ENCODE assay signal across 8 cellular contexts in genomic region chr10:103470755-103471653, GRCh38. TPM values are rescaled to one million over a fixed set of nuclear protein-coding genes. Genes with fewer than 3 reads are reported as not detected.
DNase-seq lines count a peak whose midpoint lies in the region; ATAC-seq and TF ChIP-seq lines count a peak whose summit lies in the region.

No MANE protein-coding gene starts in this region.

- DNase-seq in DND-41 (peak; percentile 84), HT1080 (ENCODE audit: low read depth) (peak; percentile 27), EL (no peak), islet precursor cell (no peak)
- peak; percentile 24 to 64 (median 29) for DNase-seq in stimulated activated CD4-positive, alpha-beta T cell treated with anti-CD3 and anti-CD28 coated beads, TNF-alpha, amount 100 ng/mL, for 24 hours (ENCODE audit: low read depth in 3 of 3)

- peaks cover 22% of the 10 kb centered on the region for H3K4me1 ChIP-seq in DND-41 (ENCODE audit: insufficient read depth, low read length)

- TF ChIP-seq CTCF in DND-41 (IDR thresholded peaks at IDR 0.05; ENCODE audit: borderline replicate concordance, extremely low read depth, low read length, poor library complexity, severe bottlenecking) = no peak

- no peaks in the 10 kb centered on the region for H4K20me1 ChIP-seq in DND-41 (ENCODE audit: insufficient read depth, low read length)

- no peaks in the 10 kb centered on the region for H3K36me3 ChIP-seq in DND-41 (ENCODE audit: insufficient read depth, low read length)

- peak overlapping the region; percentile 8 for H3K9ac ChIP-seq in DND-41 (ENCODE audit: low read depth, low read length)

- H3K27me3 ChIP-seq in DND-41 (ENCODE audit: insufficient read depth, low read length, poor library complexity) = no peaks in the 10 kb centered on the region

- no peaks in the 10 kb centered on the region for H3K9me3 ChIP-seq in DND-41 (ENCODE audit: insufficient read depth, low read length, severe bottlenecking)

- no peak overlapping the region; a peak in 1 of 4 replicates for H3K4me3 ChIP-seq in DND-41 (ENCODE audit: low read depth in 1 of 2, low read length in 2 of 2)

- no peaks in the 10 kb centered on the region for H3K79me2 ChIP-seq in DND-41 (ENCODE audit: insufficient read depth, low read length)

- peak overlapping the region; percentile 41 for H3K27ac ChIP-seq in DND-41 (ENCODE audit: low read length)

- ATAC-seq in DND-41 (ENCODE audit: insufficient read depth, low read depth) (peak; percentile 89), GM21447 (IDR thresholded peaks at IDR 0.05; ENCODE audit: unreplicated experiment) (peak; percentile 75), esophagus mucosa (peak; percentile 81)
- ATAC-seq in activated CD4-positive, CD25-positive, alpha-beta regulatory T cell treated with anti-CD3 and anti-CD28 coated beads, Interleukin-2, amount 50 U/mL, for 24 hours = peak; percentile 80 to 84

- H2AFZ ChIP-seq in DND-41 (ENCODE audit: low read depth, low read length) = peak overlapping the region; percentile 53; the same call in 1 of the 2 replicates

- peak overlapping the region; percentile 41 for H3K4me2 ChIP-seq in DND-41 (ENCODE audit: insufficient read depth, low read length)

RNA-seq across cellular contexts. Expression of gene CALHM3, which starts 8.0 kb away (rescaled TPM):
- not detected in 2 replicates for total RNA-seq in HT1080 (2014; rRNA removed; shearing (Covaris generic))
- polyA plus RNA-seq in HT1080 (2015; cell fraction: cytosol; rRNA removed) = not detected in 2 replicates
- polyA plus RNA-seq in HT1080 (2015; cell fraction: nucleus; rRNA removed) = not detected in 2 replicates
- total RNA-seq in esophagus mucosa = not detected

RNA-seq across cellular contexts. Expression of gene CALHM1, which starts 12.3 kb away (rescaled TPM):
- not detected in 2 replicates for total RNA-seq in HT1080 (2014; rRNA removed; shearing (Covaris generic))
- not detected in 2 replicates for polyA plus RNA-seq in HT1080 (2015; cell fraction: cytosol; rRNA removed)
- polyA plus RNA-seq in HT1080 (2015; cell fraction: nucleus; rRNA removed) = not detected in 2 replicates
- total RNA-seq in esophagus mucosa = 0.04 TPM

RNA-seq across cellular contexts. Expression of gene CALHM2, which starts 18.8 kb away (rescaled TPM):
- total RNA-seq in HT1080 (2014; rRNA removed; shearing (Covaris generic)) = not detected in 2 replicates
- not detected in 2 replicates for polyA plus RNA-seq in HT1080 (2015; cell fraction: cytosol; rRNA removed)
- not detected in 2 replicates for polyA plus RNA-seq in HT1080 (2015; cell fraction: nucleus; rRNA removed)
- 2.7 TPM for total RNA-seq in esophagus mucosa

RNA-seq across cellular contexts. Expression of gene NEURL1, which starts 22.5 kb away (rescaled TPM):
- not detected in 2 replicates for total RNA-seq in HT1080 (2014; rRNA removed; shearing (Covaris generic))
- polyA plus RNA-seq in HT1080 (2015; cell fraction: cytosol; rRNA removed) = 0.14 TPM in 1 of 2 replicates, not detected in the other
- not detected in 2 replicates for polyA plus RNA-seq in HT1080 (2015; cell fraction: nucleus; rRNA removed)
- total RNA-seq in esophagus mucosa = 0.16 TPM

Comparison
In these comparisons a context has a peak if more than half of its experiments do, and no peak if none do; other contexts are left out.
1. DNase-seq: peak in DND-41 (single experiment), HT1080 (single experiment) and stimulated activated CD4-positive, alpha-beta T cell treated with anti-CD3 and anti-CD28 coated beads, TNF-alpha, amount 100 ng/mL, for 24 hours (3 of 3); none in EL (single experiment) and islet precursor cell (single experiment).
2. Peak in every context shown above with its lines, with median percentiles within 50 percentile points of each other: ATAC-seq.